Comparison of ENCODE assay signal across 20 cellular contexts in the genomic region with DNA sequence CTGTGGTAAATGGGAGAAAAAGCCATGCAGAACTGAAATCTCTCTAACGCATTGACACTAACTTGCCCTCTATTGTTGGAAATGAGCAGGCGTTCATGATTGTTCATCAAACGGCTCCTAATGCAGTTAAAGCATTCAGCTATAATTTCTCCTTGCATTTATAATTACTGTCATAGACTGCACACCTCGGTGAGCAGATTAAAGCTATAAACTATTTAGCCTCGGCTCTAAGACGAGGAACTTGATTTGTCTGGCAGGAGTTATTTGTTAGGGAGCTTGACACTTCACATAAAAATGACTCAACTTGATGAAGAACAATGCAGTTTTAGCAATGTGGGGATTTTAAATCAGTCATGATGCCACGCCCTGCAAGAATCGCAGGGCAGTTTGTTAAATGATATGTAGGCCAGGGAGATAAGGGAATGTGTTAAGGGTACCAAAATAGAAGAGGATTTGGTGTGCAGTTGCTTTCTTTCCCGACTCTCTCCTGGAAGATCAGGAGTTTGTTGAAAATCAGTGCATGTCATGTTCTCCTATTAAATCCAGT.
DNase-seq lines count a peak whose midpoint lies in the region; ATAC-seq, FAIRE-seq and TF ChIP-seq lines count a peak whose summit lies in the region.
"Had no signal": no experiment of that assay in that cellular context is flagged by ENCODE, and none has a peak within 500 bp of the region (broad histone marks: within the 10 kb centered on the region; RNA-seq: fewer than 3 reads in every experiment).

No MANE protein-coding gene starts in this region.

- CTCF ChIA-PET in activated naive CD4-positive, alpha-beta T cell treated with anti-CD3 and anti-CD28 coated beads, Interleukin-2, amount 10 ng/mL, durations not matched to agents 7 days and 5 days (lab: Charles Lee), result no interaction called here
- CTCF ChIA-PET in PC-3 (lab: Charles Lee), result no interaction called here

- no peaks in the 10 kb centered on the region for H3K4me1 ChIP-seq in PC-3 (ENCODE audit: insufficient read depth, low read length)
- H3K4me1 ChIP-seq in foreskin keratinocyte, result no peaks in the 10 kb centered on the region

- peaks cover 0 to 16% of the 10 kb centered on the region in 2 donors for H3K36me3 Mint-ChIP-seq in activated naive CD4-positive, alpha-beta T cell treated with anti-CD3 and anti-CD28 coated beads, Interleukin-2, amount 50 U/mL, for 72 hours
- H3K36me3 Mint-ChIP-seq in activated naive CD4-positive, alpha-beta T cell treated with anti-CD3 and anti-CD28 coated beads, Interleukin-2, amount 10 ng/mL, durations not matched to agents 7 days and 5 days, result no peaks in the 10 kb centered on the region
- no peaks in the 10 kb centered on the region for H3K36me3 Mint-ChIP-seq in CD14-positive monocyte

- H3K9me3 ChIP-seq in PC-3 (ENCODE audit: low read length), result no peaks in the 10 kb centered on the region
- H3K9me3 ChIP-seq: SK-N-SH had no signal

- H3K4me2 ChIP-seq in PC-3 (ENCODE audit: low read length), result no peak overlapping the region
- H3K4me2 ChIP-seq: SK-N-SH had no signal

- H3K27me3 ChIP-seq in PC-3 (ENCODE audit: low read length) (peaks cover 95% of the 10 kb centered on the region), foreskin keratinocyte (no peaks in the 10 kb centered on the region)

- no peaks in the 10 kb centered on the region for H3K9me3 Mint-ChIP-seq in activated naive CD4-positive, alpha-beta T cell treated with anti-CD3 and anti-CD28 coated beads, Interleukin-2, amount 50 U/mL, for 72 hours
- H3K9me3 Mint-ChIP-seq in activated naive CD4-positive, alpha-beta T cell treated with anti-CD3 and anti-CD28 coated beads, Interleukin-2, amount 10 ng/mL, durations not matched to agents 7 days and 5 days, result no peaks in the 10 kb centered on the region
- H3K9me3 Mint-ChIP-seq in CD14-positive monocyte, result peaks cover 0 to 2% (median 0%) of the 10 kb centered on the region in 7 donors

- no peaks in the 10 kb centered on the region for H3K9me2 ChIP-seq in PC-3 (replicated peaks; ENCODE audit: low read length)
- H3K9me2 ChIP-seq: SK-N-SH had no signal

- no peak for DNase-seq in activated naive CD4-positive, alpha-beta T cell treated with anti-CD3 and anti-CD28 coated beads, Interleukin-2, amount 50 U/mL, for 72 hours (ENCODE audit: low spot score in 2 of 2)
- no peak for DNase-seq in activated naive CD4-positive, alpha-beta T cell treated with anti-CD3 and anti-CD28 coated beads, Interleukin-2, amount 10 ng/mL, durations not matched to agents 7 days and 5 days
- peak; percentile 16 for DNase-seq in PC-3
- peak; percentile 5 to 18 for DNase-seq in foreskin keratinocyte
- DNase-seq in NCI-H748 treated with DMSO at 0.1 percent for 48 hours (lab: John Stamatoyannopoulos, UW), result no peak
- no peak for DNase-seq in CD14-positive monocyte (ENCODE audit: low spot score)
- DNase-seq in NCI-H2171 (lab: John Stamatoyannopoulos, UW), result no peak
- no peak for DNase-seq in H54 (ENCODE audit: insufficient read length, low spot score)
- DNase-seq: HFFc6, KG1, NCI-H1048, NCI-H446, NCI-H774, Right ventricle myocardium superior, SK-N-SH had no signal

- H3K79me2 ChIP-seq in PC-3 (ENCODE audit: low read length), result no peaks in the 10 kb centered on the region

- H3K27ac Mint-ChIP-seq in activated naive CD4-positive, alpha-beta T cell treated with anti-CD3 and anti-CD28 coated beads, Interleukin-2, amount 50 U/mL, for 72 hours, result peak overlapping the region; percentile 6 to 11
- no peak overlapping the region for H3K27ac Mint-ChIP-seq in activated naive CD4-positive, alpha-beta T cell treated with anti-CD3 and anti-CD28 coated beads, Interleukin-2, amount 10 ng/mL, durations not matched to agents 7 days and 5 days
- no peak overlapping the region for H3K27ac Mint-ChIP-seq in CD14-positive monocyte
- H3K27ac Mint-ChIP-seq: HFFc6 had no signal

- H3K36me3 ChIP-seq in PC-3 (ENCODE audit: low read depth, low read length), result no peaks in the 10 kb centered on the region

- ATAC-seq in activated naive CD4-positive, alpha-beta T cell treated with anti-CD3 and anti-CD28 coated beads, Interleukin-2, amount 50 U/mL, for 72 hours, result no peak
- ATAC-seq in PC-3 (no peak), foreskin keratinocyte (no peak)
- ATAC-seq: HepG2, Panc1 had no signal

- H3K27me3 Mint-ChIP-seq in activated naive CD4-positive, alpha-beta T cell treated with anti-CD3 and anti-CD28 coated beads, Interleukin-2, amount 10 ng/mL, durations not matched to agents 7 days and 5 days, result no peaks in the 10 kb centered on the region
- H3K27me3 Mint-ChIP-seq in CD14-positive monocyte (ENCODE audit: low read depth in 3 of 3), result peaks cover 0 to 12% (median 2%) of the 10 kb centered on the region in 3 donors

- no peak for TF ChIP-seq CTCF in PC-3 (conservative IDR thresholded peaks at IDR 0.05; ENCODE audit: low read depth, low read length)
- TF ChIP-seq CTCF in foreskin keratinocyte (conservative IDR thresholded peaks at IDR 0.05), result no peak
- TF ChIP-seq CTCF in CD14-positive monocyte (IDR thresholded peaks at IDR 0.05), result no peak

- H3K4me1 Mint-ChIP-seq in activated naive CD4-positive, alpha-beta T cell treated with anti-CD3 and anti-CD28 coated beads, Interleukin-2, amount 10 ng/mL, durations not matched to agents 7 days and 5 days, result no peaks in the 10 kb centered on the region
- no peaks in the 10 kb centered on the region for H3K4me1 Mint-ChIP-seq in CD14-positive monocyte

- no peaks in the 10 kb centered on the region for H4K20me1 ChIP-seq in PC-3 (ENCODE audit: low read length)

- no peaks in the 10 kb centered on the region for H3F3A ChIP-seq in PC-3 (ENCODE audit: low read length, unreplicated experiment)

- H3K9ac ChIP-seq in PC-3 (ENCODE audit: low read length), result no peak overlapping the region
- H3K9ac ChIP-seq: SK-N-SH had no signal

- no peak overlapping the region for H3K4me3 Mint-ChIP-seq in activated naive CD4-positive, alpha-beta T cell treated with anti-CD3 and anti-CD28 coated beads, Interleukin-2, amount 10 ng/mL, durations not matched to agents 7 days and 5 days
- H3K4me3 Mint-ChIP-seq in CD14-positive monocyte, result no peak overlapping the region
- H3K4me3 Mint-ChIP-seq: HFFc6 had no signal

- BruUV-seq in PC-3 (replicated peaks; lab: Mats Ljungman, UMichigan), result no TSS peak

- H2AFZ ChIP-seq in PC-3 (ENCODE audit: low read length), result no peak overlapping the region

- intact Hi-C loops in PC-3 (cut with micrococcal nuclease), result no loop called here
- intact Hi-C loops in CD14-positive monocyte (cut with micrococcal nuclease), result no loop called here

- H3K27ac ChIP-seq in PC-3 (ENCODE audit: low read length), result no peak overlapping the region
- H3K27ac ChIP-seq in foreskin keratinocyte, result no peak overlapping the region
- H3K27ac ChIP-seq: C4-2B had no signal

- H3K4me3 ChIP-seq in PC-3 (ENCODE audit: low read length), result no peak overlapping the region

- no peak for TF ChIP-seq POLR2A in H54 (IDR thresholded peaks at IDR 0.05; ENCODE audit: low read depth, low read length)

- no peak for FAIRE-seq in H54 (lab: Jason Lieb, UNC)
- FAIRE-seq: GM12892, H1, HepG2 had no signal

- POLR2A ChIA-PET in PC-3 (lab: Charles Lee; ENCODE audit: unreplicated experiment), result no interaction called here

Comparison
In these comparisons a context has a peak if more than half of its experiments do, and no peak if none do; other contexts are left out.
1. H3K27ac Mint-ChIP-seq: peak in activated naive CD4-positive, alpha-beta T cell treated with anti-CD3 and anti-CD28 coated beads, Interleukin-2, amount 50 U/mL, for 72 hours (2 of 2); none in activated naive CD4-positive, alpha-beta T cell treated with anti-CD3 and anti-CD28 coated beads, Interleukin-2, amount 10 ng/mL, durations not matched to agents 7 days and 5 days (single experiment) and CD14-positive monocyte (0 of 7).
2. DNase-seq: peak in PC-3 (single experiment) and foreskin keratinocyte (2 of 2); none in activated naive CD4-positive, alpha-beta T cell treated with anti-CD3 and anti-CD28 coated beads, Interleukin-2, amount 50 U/mL, for 72 hours (0 of 2), activated naive CD4-positive, alpha-beta T cell treated with anti-CD3 and anti-CD28 coated beads, Interleukin-2, amount 10 ng/mL, durations not matched to agents 7 days and 5 days (single experiment), NCI-H748 treated with DMSO at 0.1 percent for 48 hours (single experiment), CD14-positive monocyte (single experiment), NCI-H2171 (single experiment) and H54 (single experiment).